In the genomic region with DNA sequence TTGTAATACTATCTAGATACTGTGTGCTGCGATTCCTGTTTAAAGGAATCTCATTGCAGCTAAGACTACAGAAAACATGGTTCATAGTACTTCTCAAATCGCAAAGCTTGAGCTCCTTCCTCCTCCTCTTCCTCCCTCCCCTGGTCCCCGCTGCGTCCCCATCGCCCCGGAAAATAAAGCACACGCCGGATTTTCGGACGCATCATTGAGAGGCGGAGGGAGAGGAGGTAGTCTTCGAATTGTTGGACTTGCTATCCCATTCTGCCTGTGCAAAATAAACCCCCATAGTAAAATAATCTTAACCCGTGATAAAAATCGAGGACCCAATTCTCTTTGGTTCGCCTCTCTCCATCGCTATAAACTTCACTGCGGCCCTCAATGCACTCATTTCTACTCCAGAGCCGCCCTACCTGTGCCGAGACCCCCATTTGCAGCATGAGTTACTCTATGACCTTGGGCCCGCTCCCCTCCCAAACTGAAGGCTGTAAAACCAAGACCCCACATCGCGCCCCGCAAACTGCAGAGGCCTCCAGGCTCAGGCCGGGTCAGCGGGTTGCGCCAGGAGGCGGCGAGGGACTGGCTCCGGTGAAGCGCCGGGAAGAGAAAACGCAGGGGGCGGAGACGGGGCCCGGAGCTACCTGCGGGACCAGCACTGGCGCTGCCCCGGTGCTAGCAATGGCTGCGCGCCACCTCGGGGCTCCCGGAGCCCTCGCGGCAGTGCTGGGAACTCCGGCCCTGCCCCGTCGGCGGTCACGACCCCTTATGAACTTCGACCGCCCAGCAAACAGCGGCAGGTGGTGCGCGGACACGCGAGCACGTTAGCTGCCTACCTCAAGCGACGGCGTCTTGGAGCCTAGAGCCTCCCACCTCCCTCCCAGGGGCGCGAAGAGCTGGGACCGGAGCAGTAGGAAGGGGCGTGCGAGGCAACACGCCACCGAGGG, we compare ENCODE assay signal across 7 cellular contexts. TPM values are rescaled to one million over a fixed set of nuclear protein-coding genes. Genes with fewer than 3 reads are reported as not detected.
A peak's percentile ranks its signal among the peaks of the same experiment; 100 is the strongest.
DNase-seq lines count a peak whose midpoint lies in the region; ATAC-seq and TF ChIP-seq lines count a peak whose summit lies in the region.

No MANE protein-coding gene starts in this region.

- WGBS in smooth muscle cell (ENCODE audit: low lambda C conversion rate): under 1% methylated on average over 53 of the region's 67 CpGs

- H3K9ac ChIP-seq in smooth muscle cell (ENCODE audit: low read depth): peak overlapping the region; percentile 97

- H3K36me3 ChIP-seq in OCI-LY7 (ENCODE audit: insufficient read depth, low read length) (peaks cover 19% of the 10 kb centered on the region), breast epithelium (no peaks in the 10 kb centered on the region), smooth muscle cell (ENCODE audit: low read depth) (no peaks in the 10 kb centered on the region)

- TF ChIP-seq POLR2A in breast epithelium (IDR thresholded peaks at IDR 0.05): no peak

- no peaks in the 10 kb centered on the region for H3F3A ChIP-seq in smooth muscle cell (ENCODE audit: low read depth)

- peak; percentile 40 for ATAC-seq in HG03280 (IDR thresholded peaks at IDR 0.05; ENCODE audit: unreplicated experiment)

- no peaks in the 10 kb centered on the region for H3K9me2 ChIP-seq in OCI-LY7 (ENCODE audit: insufficient read depth, low read length)

- POLR2A ChIA-PET in OCI-LY7 (lab: Charles Lee): interaction anchor here (0.6 to 3.1 kb wide), 14 partner anchors 9 to 230 kb away, joined by 3 to 49 read pairs (median 3); a partner anchor contains a TSS

- H2AFZ ChIP-seq in OCI-LY7 (ENCODE audit: low read length) (peak overlapping the region; percentile 45; the same call in 1 of the 2 replicates), smooth muscle cell (ENCODE audit: low read depth) (peak overlapping the region; percentile 99)

- H3K4me1 ChIP-seq in OCI-LY7 (ENCODE audit: insufficient read depth, low read length, poor library complexity, severe bottlenecking) (peaks cover 28% of the 10 kb centered on the region), breast epithelium (peaks cover 0 to 11% of the 10 kb centered on the region in 2 donors), smooth muscle cell (ENCODE audit: low read depth) (peaks cover 10% of the 10 kb centered on the region)

- H3K4me2 ChIP-seq in OCI-LY7 (ENCODE audit: low read length) (peak overlapping the region; percentile 81), smooth muscle cell (peak overlapping the region; percentile 95)

- no peaks in the 10 kb centered on the region for H3K27me3 ChIP-seq in breast epithelium
- no peaks in the 10 kb centered on the region for H3K27me3 ChIP-seq in smooth muscle cell (ENCODE audit: low read depth)

- TF ChIP-seq CTCF in OCI-LY7 (conservative IDR thresholded peaks at IDR 0.05; ENCODE audit: low read length) (no peak), breast epithelium (IDR thresholded peaks at IDR 0.05) (peak in 1 of 3 donors; percentile 32), smooth muscle cell (IDR thresholded peaks at IDR 0.05; ENCODE audit: borderline replicate concordance, insufficient read depth, poor library complexity, severe bottlenecking) (no peak)

- H3K9me3 ChIP-seq in OCI-LY7 (ENCODE audit: low read length): no peaks in the 10 kb centered on the region
- H3K9me3 ChIP-seq in breast epithelium: no peaks in the 10 kb centered on the region
- H3K9me3 ChIP-seq in smooth muscle cell (replicated peaks; ENCODE audit: low read depth): no peaks in the 10 kb centered on the region

- H3K4me3 ChIP-seq in OCI-LY7 (ENCODE audit: low read depth, low read length, poor library complexity, severe bottlenecking) (peak overlapping the region; percentile 87), breast epithelium (peak overlapping the region; percentile 64 to 79 (median 75)), smooth muscle cell (peak overlapping the region; percentile 99)

- CTCF ChIA-PET in OCI-LY7 (lab: Charles Lee; ENCODE audit: unreplicated experiment): interaction anchor here (0.5 to 2.2 kb wide), 4 partner anchors 10 to 18 kb away, joined by 3 to 17 read pairs (median 8); a partner anchor contains a TSS

- DNase-seq in EH (ENCODE audit: low read depth): peak; percentile 15
- peak; percentile 35 for DNase-seq in GM19240 (ENCODE audit: insufficient read length, low spot score)
- DNase-seq in OCI-LY7 (ENCODE audit: low spot score): peak; percentile 75
- peak; percentile 51 to 62 for DNase-seq in breast epithelium (ENCODE audit: low spot score in 2 of 2)
- peak; percentile 76 for DNase-seq in iPS-NIHi7 (ENCODE audit: extremely low spot score)
- DNase-seq in smooth muscle cell (lab: John Stamatoyannopoulos, UW; ENCODE audit: unreplicated experiment): no peak

- BruUV-seq in OCI-LY7 (replicated peaks; lab: Mats Ljungman, UMichigan): TSS peak; percentile 57

- H3K27ac ChIP-seq in OCI-LY7 (ENCODE audit: low read depth, low read length, poor library complexity, severe bottlenecking): peak overlapping the region; percentile 92
- H3K27ac ChIP-seq in breast epithelium: peak overlapping the region; percentile 95 to 99
- peak overlapping the region; percentile 94 for H3K27ac ChIP-seq in smooth muscle cell (ENCODE audit: low read depth)

- H4K20me1 ChIP-seq in OCI-LY7 (ENCODE audit: insufficient read depth, low read length) (peaks cover 10% of the 10 kb centered on the region; the same call in 1 of the 2 replicates), smooth muscle cell (ENCODE audit: low read depth) (peaks cover 23% of the 10 kb centered on the region)

- intact Hi-C loops in OCI-LY7 (cut with micrococcal nuclease; ENCODE audit: unreplicated experiment) (loop anchor here (1.0 to 10.0 kb wide), 4 partner anchors 12 to 485 kb away; a partner anchor contains a TSS), breast epithelium (cut with DNase I; ENCODE audit: low total_unique reads) (no loop called here)

- peaks cover 50% of the 10 kb centered on the region for H3K79me2 ChIP-seq in OCI-LY7 (ENCODE audit: insufficient read depth, low read depth, low read length)
- peaks cover 54% of the 10 kb centered on the region for H3K79me2 ChIP-seq in smooth muscle cell (ENCODE audit: low read depth)

RNA-seq across cellular contexts. Expression of a gene that starts 0.6 kb away (rescaled TPM):
- 22.1 and 25.3 TPM in 2 replicates for total RNA-seq in OCI-LY7 (2014; rRNA removed; shearing (Covaris generic))
- total RNA-seq in OCI-LY7 (2022) (37.7 and 41.0 TPM in 2 replicates), breast epithelium (10 to 100 TPM; 14.2 to 28.2 (median 18.4) TPM), smooth muscle cell (21.4 and 34.0 TPM in 2 replicates)
- polyA plus RNA-seq in smooth muscle cell: 10.1 and 11.5 TPM in 2 replicates

RNA-seq across cellular contexts. Expression of a gene that starts 12.3 kb away (rescaled TPM):
- 133 and 191 TPM in 2 replicates for total RNA-seq in OCI-LY7 (2014; rRNA removed; shearing (Covaris generic))
- total RNA-seq in OCI-LY7 (2022) (142 and 181 TPM in 2 replicates), breast epithelium (10 to 100 TPM in 2 of 3 donors, 1 to 10 TPM in 1; 6.7 to 11.8 (median 10.4) TPM), smooth muscle cell (13.6 and 23.0 TPM in 2 replicates)
- polyA plus RNA-seq in smooth muscle cell: 129 and 133 TPM in 2 replicates
